ENCODE assay signal across 3 cellular contexts in genomic region chr1:61552630-61553029, GRCh38.
"Had no signal": no experiment of that assay in that cellular context is flagged by ENCODE, and none has a peak within 500 bp of the region (broad histone marks: within the 10 kb centered on the region; RNA-seq: fewer than 3 reads in every experiment).

No MANE protein-coding gene starts in this region.

- DNase-seq: GDM1, GF-D8 had no signal

- ATAC-seq: GM12878 had no signal

- H3K4me3 ChIP-seq: GM12878 had no signal
